ENCODE assay signal across 12 cellular contexts in genomic region chr22:22935056-22935545, GRCh38. TPM values are rescaled to one million over a fixed set of nuclear protein-coding genes. Genes with fewer than 3 reads are reported as not detected.
A peak's percentile ranks its signal among the peaks of the same experiment; 100 is the strongest.
DNase-seq lines count a peak whose midpoint lies in the region; ATAC-seq and TF ChIP-seq lines count a peak whose summit lies in the region.
"Had no signal": no experiment of that assay in that cellular context is flagged by ENCODE, and none has a peak within 500 bp of the region (broad histone marks: within the 10 kb centered on the region; RNA-seq: fewer than 3 reads in every experiment).

No MANE protein-coding gene starts in this region.

- intact Hi-C loops in activated B cell treated with CpG ODN at 0.5 μM for 24 hours (cut with micrococcal nuclease) = loop anchor here (1.0 to 5.0 kb wide), 6 partner anchors 20 to 768 kb away; no protein-coding TSS in a partner anchor
- intact Hi-C loops in MCF 10A (cut with micrococcal nuclease) = no loop called here

- H3K4me3 Mint-ChIP-seq in activated B cell treated with CpG ODN at 0.5 μM for 24 hours (peak overlapping the region; percentile 59), MCF 10A (ENCODE audit: unreplicated experiment) (no peak overlapping the region)
- H3K4me3 Mint-ChIP-seq: CD4-positive, CD25-positive, alpha-beta regulatory T cell; nephron progenitor cell had no signal

- CTCF ChIA-PET in activated B cell treated with CpG ODN at 0.5 μM for 24 hours (lab: Charles Lee) (interaction anchor here (0.6 to 17.9 kb wide), 34 partner anchors 10 to 904 kb away, joined by 3 to 365 read pairs (median 5); partner anchors contain the start of gene IGLL5), MCF 10A (lab: Yijun Ruan, JAX) (no interaction called here)

- DNase-seq in activated B cell treated with CpG ODN at 0.5 μM for 24 hours (no peak), DMS53 treated with DMSO at 0.1 percent for 48 hours (lab: John Stamatoyannopoulos, UW; ENCODE audit: unreplicated experiment) (no peak), MCF 10A (ENCODE audit: unreplicated experiment) (no peak), cerebellar nuclear complex (lab: John Stamatoyannopoulos, UW) (no peak)
- DNase-seq in stimulated activated CD4-positive, alpha-beta T cell treated with anti-CD3 and anti-CD28 coated beads, Interleukin-2, amount 100 ng/mL, for 24 hours = no peak
- DNase-seq: CD4-positive, CD25-positive, alpha-beta regulatory T cell; nephron progenitor cell; trophoblast cell had no signal

- no peaks in the 10 kb centered on the region for H3K9me3 Mint-ChIP-seq in activated B cell treated with CpG ODN at 0.5 μM for 24 hours
- H3K9me3 Mint-ChIP-seq in MCF 10A (ENCODE audit: unreplicated experiment) = no peaks in the 10 kb centered on the region
- H3K9me3 Mint-ChIP-seq: activated naive CD4-positive, alpha-beta T cell treated with anti-CD3 and anti-CD28 coated beads, Interleukin-2, amount 50 U/mL, for 72 hours; CD4-positive, CD25-positive, alpha-beta regulatory T cell; nephron progenitor cell had no signal

- no TSS peak for BruUV-seq in MCF 10A (replicated peaks; lab: Mats Ljungman, UMichigan)

- no peak for TF ChIP-seq CTCF in activated B cell treated with CpG ODN at 0.5 μM for 24 hours (IDR thresholded peaks at IDR 0.05)
- no peak for TF ChIP-seq CTCF in MCF 10A (IDR thresholded peaks at IDR 0.05; ENCODE audit: unreplicated experiment)

- ATAC-seq in GM18502 (IDR thresholded peaks at IDR 0.05; ENCODE audit: poor library complexity, unreplicated experiment) = peak; percentile 37
- peak; percentile 15 for ATAC-seq in GM21367 (IDR thresholded peaks at IDR 0.05; ENCODE audit: unreplicated experiment)
- peak; percentile 13 for ATAC-seq in HG03064 (IDR thresholded peaks at IDR 0.05; ENCODE audit: low read depth, unreplicated experiment)
- ATAC-seq in activated B cell treated with CpG ODN at 0.5 μM for 24 hours (ENCODE audit: low read depth) = peak; percentile 32

- no peaks in the 10 kb centered on the region for H3K27me3 Mint-ChIP-seq in activated B cell treated with CpG ODN at 0.5 μM for 24 hours
- H3K27me3 Mint-ChIP-seq in MCF 10A (ENCODE audit: insufficient read depth, unreplicated experiment) = peaks cover 39% of the 10 kb centered on the region

- POLR2A ChIA-PET in activated B cell treated with CpG ODN at 0.5 μM for 24 hours (lab: Charles Lee) (interaction anchor here (0.8 to 18.5 kb wide), 40 partner anchors 8 to 904 kb away, joined by 3 to 701 read pairs (median 8); partner anchors contain the start of gene IGLL5), MCF 10A (lab: Yijun Ruan, JAX) (no interaction called here)

- H3K4me1 Mint-ChIP-seq in activated B cell treated with CpG ODN at 0.5 μM for 24 hours = peaks cover 98% of the 10 kb centered on the region
- H3K4me1 Mint-ChIP-seq in MCF 10A (ENCODE audit: insufficient read depth, unreplicated experiment) = no peaks in the 10 kb centered on the region

- no peaks in the 10 kb centered on the region for H3K36me3 Mint-ChIP-seq in activated B cell treated with CpG ODN at 0.5 μM for 24 hours (ENCODE audit: low read depth)
- no peaks in the 10 kb centered on the region for H3K36me3 Mint-ChIP-seq in MCF 10A (ENCODE audit: insufficient read depth, unreplicated experiment)
- H3K36me3 Mint-ChIP-seq: activated naive CD4-positive, alpha-beta T cell treated with anti-CD3 and anti-CD28 coated beads, Interleukin-2, amount 50 U/mL, for 72 hours; CD4-positive, CD25-positive, alpha-beta regulatory T cell had no signal

- H3K27ac Mint-ChIP-seq in activated B cell treated with CpG ODN at 0.5 μM for 24 hours (peak overlapping the region; percentile 96), MCF 10A (ENCODE audit: low read depth, unreplicated experiment) (no peak overlapping the region)
- H3K27ac Mint-ChIP-seq: CD4-positive, CD25-positive, alpha-beta regulatory T cell; nephron progenitor cell had no signal

RNA-seq across cellular contexts. Expression of gene IGLL5, which starts 47.5 kb away (rescaled TPM):
- 189 and 195 TPM in 2 replicates for total RNA-seq in activated B cell treated with CpG ODN at 0.5 μM for 24 hours
- not detected in 2 replicates for total RNA-seq in MCF 10A (2022)
- total RNA-seq: activated naive CD4-positive, alpha-beta T cell treated with anti-CD3 and anti-CD28 coated beads, Interleukin-2, amount 50 U/mL, for 72 hours had no signal

Comparison
In these comparisons a context has a peak if more than half of its experiments do, and no peak if none do; other contexts are left out.
1. RNA of gene IGLL5, which starts 47.5 kb away (total RNA-seq): 189 to 195 TPM in activated B cell treated with CpG ODN at 0.5 μM for 24 hours; not detected in MCF 10A; every median in the first group is over 100 times any median in the second.
2. Peak in every context shown above with its lines, with median percentiles within 50 percentile points of each other: ATAC-seq.